8 cellular contexts compared by ENCODE assay signal in genomic region chr17:41965694-41966375, GRCh38. TPM values are rescaled to one million over a fixed set of nuclear protein-coding genes. Genes with fewer than 3 reads are reported as not detected.
A peak's percentile ranks its signal among the peaks of the same experiment; 100 is the strongest.
DNase-seq lines count a peak whose midpoint lies in the region; ATAC-seq and TF ChIP-seq lines count a peak whose summit lies in the region.

No MANE protein-coding gene starts in this region.

- DNase-seq in A172 (ENCODE audit: low spot score): peak; percentile 55
- peak; percentile 62 for DNase-seq in NCI-H1694 (lab: John Stamatoyannopoulos, UW)
- peak; percentile 44 to 49 for DNase-seq in cardiac fibroblast (ENCODE audit: low read depth in 2 of 2)
- DNase-seq in kidney tubule cell (ENCODE audit: low spot score): peak; percentile 91
- peak; percentile 76 for DNase-seq in stimulated activated CD4-positive, alpha-beta T cell treated with anti-CD3 and anti-CD28 coated beads, Interleukin-4, amount 100 ng/mL, for 24 hours

- TF ChIP-seq CTCF in WI38 (IDR thresholded peaks at IDR 0.05; ENCODE audit: low read depth, low read length): no peak
- no peak for TF ChIP-seq CTCF in cardiac fibroblast (IDR thresholded peaks at IDR 0.05; ENCODE audit: low read depth, low read length)

- ATAC-seq in GM19397 (IDR thresholded peaks at IDR 0.05; ENCODE audit: unreplicated experiment): peak; percentile 34
- ATAC-seq in GM21723 (IDR thresholded peaks at IDR 0.05; ENCODE audit: unreplicated experiment): no peak

- H3K4me3 ChIP-seq in WI38 (ENCODE audit: low read depth, low read length) (peak overlapping the region; percentile 92), cardiac fibroblast (replicated peaks in 1 of 2; ENCODE audit: low read depth in 2 of 2, low read length in 2 of 2) (peak overlapping the region; percentile 43 to 85)

RNA-seq across cellular contexts. Expression of gene CNP, which starts 0.8 kb away (rescaled TPM):
- 110 and 127 TPM in 2 replicates for total RNA-seq in A172 (2014; rRNA removed; shearing (Covaris generic))

RNA-seq across cellular contexts. Expression of gene ODAD4, which starts 35.4 kb away (rescaled TPM):
- 1.8 and 2.2 TPM in 2 replicates for total RNA-seq in A172 (2014; rRNA removed; shearing (Covaris generic))

RNA-seq across cellular contexts. Expression of gene ACLY, which starts 47.1 kb away (rescaled TPM):
- 212 and 231 TPM in 2 replicates for total RNA-seq in A172 (2014; rRNA removed; shearing (Covaris generic))

RNA-seq across cellular contexts. Expression of gene DNAJC7, which starts 51.4 kb away (rescaled TPM):
- 118 and 132 TPM in 2 replicates for total RNA-seq in A172 (2014; rRNA removed; shearing (Covaris generic))

RNA-seq across cellular contexts. Expression of gene NKIRAS2, which starts 54.1 kb away (rescaled TPM):
- total RNA-seq in A172 (2014; rRNA removed; shearing (Covaris generic)): 48.6 and 51.8 TPM in 2 replicates
